ENCODE assay signal across 14 cellular contexts in the genomic region with DNA sequence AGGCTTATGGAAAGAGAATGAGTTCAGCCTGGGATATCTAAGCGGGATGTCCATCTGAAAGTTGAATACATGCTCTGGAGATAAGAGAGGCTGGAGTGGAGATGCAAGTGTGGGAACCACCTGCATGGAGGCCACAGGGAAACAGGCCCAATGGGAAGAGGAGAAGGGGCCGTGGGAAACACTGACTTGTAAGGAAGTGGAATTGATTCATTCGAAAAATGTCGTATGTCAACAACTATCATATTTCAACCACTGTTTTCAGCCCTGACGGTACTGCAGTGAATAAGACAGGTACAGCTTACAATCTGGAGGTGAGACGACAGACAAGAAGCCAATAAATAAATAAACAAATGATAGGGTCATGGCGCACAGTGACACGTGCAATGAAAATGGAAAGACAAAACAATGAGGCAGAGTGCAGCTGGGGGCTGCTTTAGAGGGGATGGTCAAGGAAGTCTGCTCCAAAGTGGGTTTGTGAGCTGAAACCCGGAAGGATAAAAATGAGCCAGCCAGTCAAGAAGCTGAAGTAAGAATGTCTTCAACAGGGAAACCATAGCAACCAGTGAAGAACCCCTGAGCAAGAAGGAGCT. TPM values are rescaled to one million over a fixed set of nuclear protein-coding genes. Genes with fewer than 3 reads are reported as not detected.
"Had no signal": no experiment of that assay in that cellular context is flagged by ENCODE, and none has a peak within 500 bp of the region (broad histone marks: within the 10 kb centered on the region; RNA-seq: fewer than 3 reads in every experiment).

No MANE protein-coding gene starts in this region.

- H3K27ac Mint-ChIP-seq: activated B cell treated with CpG ODN at 0.5 μM for 24 hours; activated CD4-positive, alpha-beta T cell treated with anti-CD3 and anti-CD28 coated beads, Interleukin-2, amount 10 ng/mL, durations not matched to agents 7 days and 5 days; activated naive CD4-positive, alpha-beta T cell treated with anti-CD3 and anti-CD28 coated beads, Interleukin-2, amount 50 U/mL, for 72 hours; activated T-cell treated with anti-CD3 and anti-CD28 coated beads, Interleukin-2, amount 50 U/mL, for 72 hours; natural killer cell treated with Interleukin-12 subunit alpha and Interleukin-12 subunit beta and Interleukin-15 and Interleukin-18, amount 100 ng/mL, for 72 hours; stimulated activated naive CD8-positive, alpha-beta T cell treated with anti-CD3 and anti-CD28 coated beads, Interleukin-15, Interleukin-2, amounts not matched to agents 100 ng/mL and 50 ng/mL, for 24 hours; T-helper 1 cell treated with Interleukin-12 subunit alpha and Interleukin-12 subunit beta and Interleukin-4 antibody, amounts not matched to agents 30 μg/mL and 1 μg/mL, for 36 hours had no signal

- H3K4me1 Mint-ChIP-seq: activated B cell treated with CpG ODN at 0.5 μM for 24 hours; activated CD4-positive, alpha-beta T cell treated with anti-CD3 and anti-CD28 coated beads, Interleukin-2, amount 10 ng/mL, durations not matched to agents 7 days and 5 days; central memory CD8-positive, alpha-beta T cell had no signal

- H3K4me3 ChIP-seq: coronary artery had no signal

- DNase-seq: activated B cell treated with CpG ODN at 0.5 μM for 24 hours; activated CD4-positive, alpha-beta T cell treated with anti-CD3 and anti-CD28 coated beads, Interleukin-2, amount 10 ng/mL, durations not matched to agents 7 days and 5 days; activated CD8-positive, alpha-beta memory T cell treated with anti-CD3 and anti-CD28 coated beads, Interleukin-2, amount 50 U/mL, for 48 hours; activated gamma-delta T cell; activated T-cell treated with anti-CD3 and anti-CD28 coated beads, Interleukin-2, amount 50 U/mL, for 72 hours; foreskin keratinocyte; kidney glomerular epithelial cell had no signal

- ATAC-seq: activated naive CD4-positive, alpha-beta T cell treated with anti-CD3 and anti-CD28 coated beads, Interleukin-2, amount 50 U/mL, for 72 hours; activated T-cell treated with anti-CD3 and anti-CD28 coated beads, Interleukin-2, amount 50 U/mL, for 72 hours; natural killer cell treated with Interleukin-12 subunit alpha and Interleukin-12 subunit beta and Interleukin-15 and Interleukin-18, amount 100 ng/mL, for 72 hours; sciatic nerve had no signal

- H3K9me3 Mint-ChIP-seq: activated B cell treated with CpG ODN at 0.5 μM for 24 hours; activated CD4-positive, alpha-beta T cell treated with anti-CD3 and anti-CD28 coated beads, Interleukin-2, amount 10 ng/mL, durations not matched to agents 7 days and 5 days; activated naive CD4-positive, alpha-beta T cell treated with anti-CD3 and anti-CD28 coated beads, Interleukin-2, amount 50 U/mL, for 72 hours; activated T-cell treated with anti-CD3 and anti-CD28 coated beads, Interleukin-2, amount 50 U/mL, for 72 hours; central memory CD8-positive, alpha-beta T cell; natural killer cell treated with Interleukin-12 subunit alpha and Interleukin-12 subunit beta and Interleukin-15 and Interleukin-18, amount 100 ng/mL, for 72 hours; stimulated activated naive CD8-positive, alpha-beta T cell treated with anti-CD3 and anti-CD28 coated beads, Interleukin-15, Interleukin-2, amounts not matched to agents 100 ng/mL and 50 ng/mL, for 24 hours; T-helper 1 cell treated with Interleukin-12 subunit alpha and Interleukin-12 subunit beta and Interleukin-4 antibody, amounts not matched to agents 30 μg/mL and 1 μg/mL, for 36 hours had no signal

- H3K4me3 Mint-ChIP-seq: activated B cell treated with CpG ODN at 0.5 μM for 24 hours; activated CD4-positive, alpha-beta T cell treated with anti-CD3 and anti-CD28 coated beads, Interleukin-2, amount 10 ng/mL, durations not matched to agents 7 days and 5 days; activated T-cell treated with anti-CD3 and anti-CD28 coated beads, Interleukin-2, amount 50 U/mL, for 72 hours; central memory CD8-positive, alpha-beta T cell; natural killer cell treated with Interleukin-12 subunit alpha and Interleukin-12 subunit beta and Interleukin-15 and Interleukin-18, amount 100 ng/mL, for 72 hours; stimulated activated naive CD8-positive, alpha-beta T cell treated with anti-CD3 and anti-CD28 coated beads, Interleukin-15, Interleukin-2, amounts not matched to agents 100 ng/mL and 50 ng/mL, for 24 hours; T-helper 1 cell treated with Interleukin-12 subunit alpha and Interleukin-12 subunit beta and Interleukin-4 antibody, amounts not matched to agents 30 μg/mL and 1 μg/mL, for 36 hours had no signal

- H3K27ac ChIP-seq: coronary artery, foreskin keratinocyte had no signal

- H3K36me3 Mint-ChIP-seq: activated naive CD4-positive, alpha-beta T cell treated with anti-CD3 and anti-CD28 coated beads, Interleukin-2, amount 50 U/mL, for 72 hours; natural killer cell treated with Interleukin-12 subunit alpha and Interleukin-12 subunit beta and Interleukin-15 and Interleukin-18, amount 100 ng/mL, for 72 hours had no signal

RNA-seq across cellular contexts. Expression of gene EFCAB6, which starts 35.9 kb away (rescaled TPM):
- total RNA-seq: activated B cell treated with CpG ODN at 0.5 μM for 24 hours had no signal
